ENCODE assay signal across 1 cellular context in genomic region chr3:14418670-14419250, GRCh38.
TF ChIP-seq lines count a peak whose summit lies in the region.

No MANE protein-coding gene starts in this region.

TF ChIP-seq in HepG2, 621 proteins besides CTCF, POLR2A, EP300 and RAD21 (continued from another document and continues in another):
- TF ChIP-seq ZNF710 (CRISPR knock-in tag; IDR thresholded peaks at IDR 0.05; ENCODE audit: borderline replicate concordance) (no peak), TRAFD1 (CRISPR knock-in tag; IDR thresholded peaks at IDR 0.05; ENCODE audit: borderline replicate concordance) (no peak), HIVEP1 (CRISPR knock-in tag; IDR thresholded peaks at IDR 0.05) (no peak), ZZZ3 (CRISPR knock-in tag; IDR thresholded peaks at IDR 0.05; ENCODE audit: borderline replicate concordance) (no peak), NFATC3 (CRISPR knock-in tag; IDR thresholded peaks at IDR 0.05) (no peak), MEF2D (CRISPR knock-in tag; IDR thresholded peaks at IDR 0.05) (peak; percentile 45; the same call in 1 of the 2 replicates), FOXA3 (CRISPR knock-in tag; IDR thresholded peaks at IDR 0.05) (peak; percentile 82), NFRKB (IDR thresholded peaks at IDR 0.05) (no peak), ATF1 (CRISPR knock-in tag; IDR thresholded peaks at IDR 0.05) (0 out of 2 replicates have a peak, but pooled peaks have one; percentile 31), ARID5B (CRISPR knock-in tag; IDR thresholded peaks at IDR 0.05) (peak; percentile 77), KDM2A (CRISPR knock-in tag; IDR thresholded peaks at IDR 0.05; ENCODE audit: borderline replicate concordance, low read depth) (no peak), DZIP1 (CRISPR knock-in tag; IDR thresholded peaks at IDR 0.05) (no peak), MAX (IDR thresholded peaks at IDR 0.05) (peak; percentile 44; the same call in 1 of the 2 replicates), AKAP8 (CRISPR knock-in tag; IDR thresholded peaks at IDR 0.05) (no peak), SOX5 (CRISPR knock-in tag; IDR thresholded peaks at IDR 0.05; ENCODE audit: borderline replicate concordance) (peak; percentile 63; the same call in 1 of the 2 replicates), AFF4 (CRISPR knock-in tag; IDR thresholded peaks at IDR 0.05) (no peak), MTERF4 (CRISPR knock-in tag; IDR thresholded peaks at IDR 0.05) (no peak), PATZ1 (CRISPR knock-in tag; IDR thresholded peaks at IDR 0.05) (peak; percentile 30; the same call in 1 of the 2 replicates), ZNF558 (CRISPR knock-in tag; IDR thresholded peaks at IDR 0.05; ENCODE audit: borderline replicate concordance) (no peak), ZNF556 (CRISPR knock-in tag; IDR thresholded peaks at IDR 0.05; ENCODE audit: borderline replicate concordance) (peak; percentile 65; the same call in 1 of the 2 replicates), MEIS1 (CRISPR knock-in tag; IDR thresholded peaks at IDR 0.05; ENCODE audit: borderline replicate concordance) (0 out of 2 replicates have a peak, but pooled peaks have one; percentile 30), SMC3 (IDR thresholded peaks at IDR 0.05; ENCODE audit: low read length) (peak; percentile 9; the same call in 1 of the 2 replicates), ZNF280B (CRISPR knock-in tag; IDR thresholded peaks at IDR 0.05; ENCODE audit: borderline replicate concordance) (no peak), POLR2AphosphoS2 (IDR thresholded peaks at IDR 0.05; ENCODE audit: low read depth, low read length) (no peak), ZNF878 (CRISPR knock-in tag; IDR thresholded peaks at IDR 0.05) (no peak), ZFP90 (CRISPR knock-in tag; IDR thresholded peaks at IDR 0.05; ENCODE audit: borderline replicate concordance) (no peak), PRPF4 (IDR thresholded peaks at IDR 0.05; ENCODE audit: low read depth, low read length, poor library complexity, severe bottlenecking) (no peak), SALL1 (CRISPR knock-in tag; IDR thresholded peaks at IDR 0.05) (peak; percentile 64), ZNF30 (CRISPR knock-in tag; IDR thresholded peaks at IDR 0.05) (no peak), ARID4A (CRISPR knock-in tag; IDR thresholded peaks at IDR 0.05; ENCODE audit: borderline replicate concordance) (no peak; the same call in 1 of the 2 replicates)
